ENCODE assay signal across 30 cellular contexts in genomic region chr6:36703982-36704381, GRCh38. TPM values are rescaled to one million over a fixed set of nuclear protein-coding genes. Genes with fewer than 3 reads are reported as not detected.
"Had no signal": no experiment of that assay in that cellular context is flagged by ENCODE, and none has a peak within 500 bp of the region (broad histone marks: within the 10 kb centered on the region; RNA-seq: fewer than 3 reads in every experiment).

No MANE protein-coding gene starts in this region.

- H3K9me3 Mint-ChIP-seq: effector memory CD8-positive, alpha-beta T cell; immature natural killer cell; memory B cell; mesothelial cell of epicardium; naive B cell; natural killer cell treated with Interleukin-12 subunit alpha and Interleukin-12 subunit beta and Interleukin-15 and Interleukin-18, amount 100 ng/mL, for 72 hours; neural crest cell; stimulated activated effector memory CD8-positive, alpha-beta T cell treated with anti-CD3 and anti-CD28 coated beads, Interleukin-12 subunit alpha, Interleukin-12 subunit beta, amount 100 ng/mL, for 72 hours; type B pancreatic cell had no signal

- H3K4me1 ChIP-seq: right lobe of liver, testis, tibial artery had no signal

- H3K4me1 Mint-ChIP-seq: immature natural killer cell, mesothelial cell of epicardium had no signal

- H3K27me3 ChIP-seq: ovary, right lobe of liver, testis had no signal

- ATAC-seq: effector memory CD8-positive, alpha-beta T cell; left ventricle myocardium superior; mucosa of descending colon; natural killer cell treated with Interleukin-12 subunit alpha and Interleukin-12 subunit beta and Interleukin-15 and Interleukin-18, amount 100 ng/mL, for 72 hours; right lobe of liver; stimulated activated effector memory CD8-positive, alpha-beta T cell treated with anti-CD3 and anti-CD28 coated beads, Interleukin-12 subunit alpha, Interleukin-12 subunit beta, amount 100 ng/mL, for 72 hours had no signal

- H3K4me3 Mint-ChIP-seq: effector memory CD8-positive, alpha-beta T cell; immature natural killer cell; memory B cell; mesothelial cell of epicardium; naive B cell; natural killer cell treated with Interleukin-12 subunit alpha and Interleukin-12 subunit beta and Interleukin-15 and Interleukin-18, amount 100 ng/mL, for 72 hours; neural crest cell; stimulated activated effector memory CD8-positive, alpha-beta T cell treated with anti-CD3 and anti-CD28 coated beads, Interleukin-12 subunit alpha, Interleukin-12 subunit beta, amount 100 ng/mL, for 72 hours; type B pancreatic cell had no signal

- H3K9me3 ChIP-seq: mucosa of descending colon, ovary, right lobe of liver, stomach, testis, tibial artery had no signal

- H3K27ac ChIP-seq: ovary, right lobe of liver, stomach, testis, tibial artery had no signal

- H3K27me3 Mint-ChIP-seq: memory B cell had no signal

- H3K36me3 Mint-ChIP-seq: immature natural killer cell; mesothelial cell of epicardium; naive B cell; natural killer cell treated with Interleukin-12 subunit alpha and Interleukin-12 subunit beta and Interleukin-15 and Interleukin-18, amount 100 ng/mL, for 72 hours; stimulated activated effector memory CD8-positive, alpha-beta T cell treated with anti-CD3 and anti-CD28 coated beads, Interleukin-12 subunit alpha, Interleukin-12 subunit beta, amount 100 ng/mL, for 72 hours; type B pancreatic cell had no signal

- H3K27ac Mint-ChIP-seq: effector memory CD8-positive, alpha-beta T cell; immature natural killer cell; mesothelial cell of epicardium; stimulated activated effector memory CD8-positive, alpha-beta T cell treated with anti-CD3 and anti-CD28 coated beads, Interleukin-12 subunit alpha, Interleukin-12 subunit beta, amount 100 ng/mL, for 72 hours; type B pancreatic cell had no signal

- H3K36me3 ChIP-seq: ovary, right lobe of liver, stomach, tibial artery had no signal

- H3K4me3 ChIP-seq: lung, mucosa of descending colon, ovary, right lobe of liver, smooth muscle cell, stomach, testis, tibial artery had no signal

- DNase-seq: cerebellar nuclear complex; cortex of kidney; effector memory CD8-positive, alpha-beta T cell; hypothalamus; immature natural killer cell; islet precursor cell; kidney glomerular epithelial cell; left ventricle myocardium superior; mucosa of descending colon; naive B cell; ovary; retina; stimulated activated CD4-positive, alpha-beta T cell treated with anti-CD3 and anti-CD28 coated beads, Interleukin-2, amount 100 ng/mL, for 24 hours; stimulated activated CD4-positive, alpha-beta T cell treated with anti-CD3 and anti-CD28 coated beads, Interleukin-4, amount 100 ng/mL, for 24 hours; stimulated activated naive CD4-positive, alpha-beta T cell treated with Interleukin-2 at 50 U/mL for 16 hours; stomach; testis had no signal

RNA-seq across cellular contexts. Expression of gene RAB44, which starts 6.4 kb away (rescaled TPM):
- total RNA-seq: fibroblast of villous mesenchyme, frontal cortex, neural crest cell, pulmonary artery endothelial cell, smooth muscle cell had no signal
- polyA plus RNA-seq: immature natural killer cell had no signal
